12 cellular contexts compared by ENCODE assay signal in genomic region chr7:91892821-91893340, GRCh38. TPM values are rescaled to one million over a fixed set of nuclear protein-coding genes. Genes with fewer than 3 reads are reported as not detected.
DNase-seq lines count a peak whose midpoint lies in the region; TF ChIP-seq lines count a peak whose summit lies in the region.
"Had no signal": no experiment of that assay in that cellular context is flagged by ENCODE, and none has a peak within 500 bp of the region (broad histone marks: within the 10 kb centered on the region; RNA-seq: fewer than 3 reads in every experiment).

No MANE protein-coding gene starts in this region.

- H3K79me2 ChIP-seq in ACC112 (ENCODE audit: control insufficient read depth, insufficient read depth, low read length, unreplicated experiment) (no peaks in the 10 kb centered on the region), hepatocyte (no peaks in the 10 kb centered on the region)

- H3K27ac ChIP-seq in ACC112 (ENCODE audit: low read depth, low read length) = no peak overlapping the region
- H3K27ac ChIP-seq in hepatocyte = no peak overlapping the region
- H3K27ac ChIP-seq: Peyer's patch, uterus, VCaP had no signal

- H3K27ac Mint-ChIP-seq in CD14-positive monocyte = no peak overlapping the region

- TF ChIP-seq CTCF in hepatocyte (IDR thresholded peaks at IDR 0.05; ENCODE audit: poor library complexity) = no peak
- TF ChIP-seq CTCF in CD14-positive monocyte (IDR thresholded peaks at IDR 0.05) = no peak

- H3K9me2 ChIP-seq in hepatocyte (replicated peaks; ENCODE audit: insufficient read depth) = no peaks in the 10 kb centered on the region

- H3K27me3 ChIP-seq in ACC112 (ENCODE audit: insufficient read depth, low read length) = no peaks in the 10 kb centered on the region
- no peaks in the 10 kb centered on the region for H3K27me3 ChIP-seq in hepatocyte
- H3K27me3 ChIP-seq: Peyer's patch, uterus had no signal

- H3K9me3 Mint-ChIP-seq in CD14-positive monocyte = peaks cover 11 to 19% (median 13%) of the 10 kb centered on the region in 7 donors

- no peak overlapping the region for H3K4me3 Mint-ChIP-seq in CD14-positive monocyte

- H3K4me1 ChIP-seq in ACC112 (ENCODE audit: control insufficient read depth, insufficient read depth, low read length, unreplicated experiment) (peaks cover 10% of the 10 kb centered on the region), hepatocyte (ENCODE audit: insufficient read depth) (no peaks in the 10 kb centered on the region)
- H3K4me1 ChIP-seq: Peyer's patch, uterus had no signal

- no peaks in the 10 kb centered on the region for H4K20me1 ChIP-seq in hepatocyte (ENCODE audit: insufficient read depth, poor library complexity, severe bottlenecking)

- intact Hi-C loops in CD14-positive monocyte (cut with micrococcal nuclease) = no loop called here

- no peaks in the 10 kb centered on the region for H3K36me3 ChIP-seq in ACC112 (ENCODE audit: insufficient read depth, low read length)
- no peaks in the 10 kb centered on the region for H3K36me3 ChIP-seq in hepatocyte (replicated peaks; ENCODE audit: insufficient read depth, low read depth)
- H3K36me3 ChIP-seq: Peyer's patch, uterus had no signal

- H3K4me2 ChIP-seq in hepatocyte = no peak overlapping the region

- peaks cover 0 to 3% (median 2%) of the 10 kb centered on the region in 3 donors for H3K27me3 Mint-ChIP-seq in CD14-positive monocyte (ENCODE audit: low read depth in 3 of 3)

- H3K4me3 ChIP-seq in ACC112 (ENCODE audit: low read depth, low read length) (no peak overlapping the region), hepatocyte (no peak overlapping the region)
- H3K4me3 ChIP-seq: Peyer's patch, uterus had no signal

- DNase-seq in HT1080 (ENCODE audit: low read depth) (peak; percentile 59), SW480 (ENCODE audit: low spot score) (peak; percentile 75), hepatocyte (ENCODE audit: low spot score) (peak; percentile 11), OCI-M1 (lab: John Stamatoyannopoulos, UW) (no peak), CD14-positive monocyte (ENCODE audit: low spot score) (no peak), SK-N-DZ (ENCODE audit: low spot score) (no peak)
- DNase-seq in stimulated activated CD4-positive, alpha-beta T cell treated with anti-CD3 and anti-CD28 coated beads, Interleukin-2, amount 100 ng/mL, for 48 hours = no peak
- DNase-seq: cortex of kidney, Peyer's patch, uterus had no signal

- 5% methylated on average over 2 of the region's 2 CpGs for WGBS in hepatocyte (ENCODE audit: low lambda C conversion rate, missing lambda C conversion rate)

- H3K4me1 Mint-ChIP-seq in CD14-positive monocyte = no peaks in the 10 kb centered on the region

- peak overlapping the region; percentile 1 for H2AFZ ChIP-seq in ACC112 (ENCODE audit: low read length, unreplicated experiment)
- no peak overlapping the region for H2AFZ ChIP-seq in hepatocyte

- no peaks in the 10 kb centered on the region for H3K9me3 ChIP-seq in hepatocyte (ENCODE audit: low read depth)
- H3K9me3 ChIP-seq: Peyer's patch, uterus had no signal

- no peaks in the 10 kb centered on the region for H3K36me3 Mint-ChIP-seq in CD14-positive monocyte

RNA-seq across cellular contexts. Expression of gene MTERF1, which starts 12.4 kb away (rescaled TPM):
- total RNA-seq in HT1080 (2014; rRNA removed; shearing (Covaris generic)) = 10.9 and 12.4 TPM in 2 replicates
- polyA plus RNA-seq in HT1080 (2015; cell fraction: cytosol; rRNA removed) = 12.5 and 13.2 TPM in 2 replicates
- polyA plus RNA-seq in HT1080 (2015; cell fraction: nucleus; rRNA removed) = 19.1 and 24.4 TPM in 2 replicates
- 9.4 and 13.2 TPM in 2 replicates for total RNA-seq in hepatocyte
- polyA plus RNA-seq in hepatocyte = 5.9 and 6.7 TPM in 2 replicates
- polyA plus RNA-seq in CD14-positive monocyte = 1 to 10 TPM; 4.0 to 4.6 TPM
- 16.6 and 19.3 TPM in 2 replicates for polyA plus RNA-seq in SK-N-DZ (2014; cell fraction: cytosol; rRNA removed)
- 14.9 and 17.8 TPM in 2 replicates for polyA plus RNA-seq in SK-N-DZ (2014; cell fraction: nucleus; rRNA removed)

RNA-seq across cellular contexts. Expression of gene AKAP9, which starts 47.8 kb away (rescaled TPM):
- 13.1 and 14.8 TPM in 2 replicates for total RNA-seq in HT1080 (2014; rRNA removed; shearing (Covaris generic))
- polyA plus RNA-seq in HT1080 (2015; cell fraction: cytosol; rRNA removed) = 4.4 and 6.6 TPM in 2 replicates
- polyA plus RNA-seq in HT1080 (2015; cell fraction: nucleus; rRNA removed) = 54.3 and 55.6 TPM in 2 replicates
- 85.8 and 97.5 TPM in 2 replicates for total RNA-seq in hepatocyte
- polyA plus RNA-seq in hepatocyte (80.5 and 119 TPM in 2 replicates), CD14-positive monocyte (1 to 10 TPM; 1.5 to 7.3 TPM)
- polyA plus RNA-seq in SK-N-DZ (2014; cell fraction: cytosol; rRNA removed) = 28.6 and 30.7 TPM in 2 replicates
- 49.5 and 55.1 TPM in 2 replicates for polyA plus RNA-seq in SK-N-DZ (2014; cell fraction: nucleus; rRNA removed)

Comparison
In these comparisons a context has a peak if more than half of its experiments do, and no peak if none do; other contexts are left out.
1. DNase-seq: peak in HT1080 (single experiment), SW480 (single experiment) and hepatocyte (single experiment); none in OCI-M1 (single experiment), stimulated activated CD4-positive, alpha-beta T cell treated with anti-CD3 and anti-CD28 coated beads, Interleukin-2, amount 100 ng/mL, for 48 hours (0 of 2), CD14-positive monocyte (single experiment) and SK-N-DZ (single experiment).